ENCODE assay signal across 9 cellular contexts in genomic region chr9:35095175-35095574, GRCh38. TPM values are rescaled to one million over a fixed set of nuclear protein-coding genes. Genes with fewer than 3 reads are reported as not detected.
DNase-seq lines count a peak whose midpoint lies in the region; ATAC-seq and TF ChIP-seq lines count a peak whose summit lies in the region.
"Had no signal": no experiment of that assay in that cellular context is flagged by ENCODE, and none has a peak within 500 bp of the region (broad histone marks: within the 10 kb centered on the region; RNA-seq: fewer than 3 reads in every experiment).

No MANE protein-coding gene starts in this region.

- no peaks in the 10 kb centered on the region for H3K27me3 Mint-ChIP-seq in activated CD4-positive, alpha-beta T cell treated with anti-CD3 and anti-CD28 coated beads, Interleukin-2, amount 10 ng/mL, durations not matched to agents 24 days and 14 days
- no peaks in the 10 kb centered on the region for H3K27me3 Mint-ChIP-seq in progenitor cell of endocrine pancreas

- peak overlapping the region; percentile 91 for H3K4me3 Mint-ChIP-seq in activated CD4-positive, alpha-beta T cell treated with anti-CD3 and anti-CD28 coated beads, Interleukin-2, amount 10 ng/mL, durations not matched to agents 24 days and 14 days
- H3K4me3 Mint-ChIP-seq in progenitor cell of endocrine pancreas (ENCODE audit: low read depth): peak overlapping the region; percentile 90

- no peak for ATAC-seq in HG03520 (IDR thresholded peaks at IDR 0.05; ENCODE audit: unreplicated experiment)
- no peak for ATAC-seq in HG02938 (IDR thresholded peaks at IDR 0.05; ENCODE audit: unreplicated experiment)

- H3K9me2 ChIP-seq in OCI-LY7 (ENCODE audit: insufficient read depth, low read length): no peaks in the 10 kb centered on the region

- no peaks in the 10 kb centered on the region; the same call in 1 of the 2 replicates for H3K79me2 ChIP-seq in OCI-LY7 (ENCODE audit: insufficient read depth, low read depth, low read length)

- TF ChIP-seq CTCF in OCI-LY7 (conservative IDR thresholded peaks at IDR 0.05; ENCODE audit: low read length) (no peak), progenitor cell of endocrine pancreas (IDR thresholded peaks at IDR 0.05; ENCODE audit: unreplicated experiment) (no peak)

- CTCF ChIA-PET in OCI-LY7 (lab: Charles Lee; ENCODE audit: unreplicated experiment): no interaction called here

- no TSS peak for BruUV-seq in OCI-LY7 (replicated peaks; lab: Mats Ljungman, UMichigan)

- H3K36me3 ChIP-seq in OCI-LY7 (ENCODE audit: insufficient read depth, low read length): peaks cover 49% of the 10 kb centered on the region
- peaks cover 11 to 49% of the 10 kb centered on the region in 2 donors for H3K36me3 ChIP-seq in duodenal mucosa (ENCODE audit: control insufficient read depth in 1 of 2, insufficient read depth in 2 of 2, low read length in 2 of 2)

- no peaks in the 10 kb centered on the region for H3K9me3 Mint-ChIP-seq in activated CD4-positive, alpha-beta T cell treated with anti-CD3 and anti-CD28 coated beads, Interleukin-2, amount 10 ng/mL, durations not matched to agents 24 days and 14 days
- H3K9me3 Mint-ChIP-seq in progenitor cell of endocrine pancreas (ENCODE audit: low read depth): no peaks in the 10 kb centered on the region

- peak overlapping the region; percentile 71 for H3K4me2 ChIP-seq in OCI-LY7 (ENCODE audit: low read length)

- H3K27me3 ChIP-seq in duodenal mucosa (ENCODE audit: control insufficient read depth in 1 of 2, insufficient read depth in 2 of 2, low read length in 2 of 2): no peaks in the 10 kb centered on the region

- DNase-seq in activated CD4-positive, alpha-beta T cell treated with anti-CD3 and anti-CD28 coated beads, Interleukin-2, amount 10 ng/mL, durations not matched to agents 24 days and 14 days: no peak
- no peak for DNase-seq in activated CD4-positive, alpha-beta T cell treated with anti-CD3 and anti-CD28 coated beads for 4 hours
- DNase-seq in OCI-LY7 (ENCODE audit: low spot score) (no peak), progenitor cell of endocrine pancreas (ENCODE audit: low spot score, unreplicated experiment) (no peak)
- no peak for DNase-seq in activated CD8-positive, alpha-beta memory T cell treated with anti-CD3 and anti-CD28 coated beads, Interleukin-2, amount 50 U/mL, for 4 hours
- DNase-seq: SHP77 treated with DMSO at 0.1 percent for 48 hours had no signal

- peak overlapping the region; percentile 95 for H3K27ac Mint-ChIP-seq in activated CD4-positive, alpha-beta T cell treated with anti-CD3 and anti-CD28 coated beads, Interleukin-2, amount 10 ng/mL, durations not matched to agents 24 days and 14 days
- peak overlapping the region; percentile 85 for H3K27ac Mint-ChIP-seq in progenitor cell of endocrine pancreas

- intact Hi-C loops in activated CD4-positive, alpha-beta T cell treated with anti-CD3 and anti-CD28 coated beads, Interleukin-2, amount 10 ng/mL, durations not matched to agents 24 days and 14 days (cut with micrococcal nuclease): loop anchor here (5.0 kb wide), 1 partner anchor 507 kb away; no protein-coding TSS in a partner anchor
- intact Hi-C loops in OCI-LY7 (cut with micrococcal nuclease; ENCODE audit: unreplicated experiment): no loop called here

- H3K9me3 ChIP-seq in OCI-LY7 (ENCODE audit: low read length) (no peaks in the 10 kb centered on the region), duodenal mucosa (ENCODE audit: control insufficient read depth in 1 of 2, low read length in 2 of 2) (no peaks in the 10 kb centered on the region)

- H3K4me1 Mint-ChIP-seq in activated CD4-positive, alpha-beta T cell treated with anti-CD3 and anti-CD28 coated beads, Interleukin-2, amount 10 ng/mL, durations not matched to agents 24 days and 14 days: peaks cover 20% of the 10 kb centered on the region
- peaks cover 9% of the 10 kb centered on the region for H3K4me1 Mint-ChIP-seq in progenitor cell of endocrine pancreas (ENCODE audit: low read depth)

- no peaks in the 10 kb centered on the region for H4K20me1 ChIP-seq in OCI-LY7 (ENCODE audit: insufficient read depth, low read length)

- H3K9ac ChIP-seq in duodenal mucosa (ENCODE audit: low read depth in 1 of 2, low read length in 2 of 2): peak overlapping the region in 1 of 2 donors; percentile 95

- H3K4me1 ChIP-seq in OCI-LY7 (ENCODE audit: insufficient read depth, low read length, poor library complexity, severe bottlenecking) (peaks cover 16% of the 10 kb centered on the region), duodenal mucosa (ENCODE audit: control insufficient read depth in 1 of 2, insufficient read depth in 2 of 2, low read length in 2 of 2) (peaks cover 11 to 12% of the 10 kb centered on the region in 2 donors)

- H3K36me3 Mint-ChIP-seq in activated CD4-positive, alpha-beta T cell treated with anti-CD3 and anti-CD28 coated beads, Interleukin-2, amount 10 ng/mL, durations not matched to agents 24 days and 14 days (ENCODE audit: low read depth): peaks cover 42% of the 10 kb centered on the region
- peaks cover 12% of the 10 kb centered on the region for H3K36me3 Mint-ChIP-seq in progenitor cell of endocrine pancreas (ENCODE audit: insufficient read depth)

- H2AFZ ChIP-seq in OCI-LY7 (ENCODE audit: low read length): no peak overlapping the region

- peak overlapping the region; percentile 79 for H3K4me3 ChIP-seq in OCI-LY7 (ENCODE audit: low read depth, low read length, poor library complexity, severe bottlenecking)
- peak overlapping the region; percentile 85 to 95 for H3K4me3 ChIP-seq in duodenal mucosa (ENCODE audit: low read depth in 1 of 2, low read length in 2 of 2)

- POLR2A ChIA-PET in OCI-LY7 (lab: Charles Lee): interaction anchor here (5.7 kb wide), 1 partner anchor 16 kb away, joined by 32 read pairs; the partner anchor contains the start of gene FANCG

- H3K27ac ChIP-seq in OCI-LY7 (ENCODE audit: low read depth, low read length, poor library complexity, severe bottlenecking): peak overlapping the region; percentile 80
- no peak overlapping the region for H3K27ac ChIP-seq in duodenal mucosa (ENCODE audit: low read depth, low read length)

RNA-seq across cellular contexts. Expression of gene PIGO, which starts 1.2 kb away (rescaled TPM):
- 32.5 and 37.2 TPM in 2 replicates for total RNA-seq in activated CD4-positive, alpha-beta T cell treated with anti-CD3 and anti-CD28 coated beads, Interleukin-2, amount 10 ng/mL, durations not matched to agents 24 days and 14 days
- 12.7 and 16.0 TPM in 2 replicates for total RNA-seq in OCI-LY7 (2014; rRNA removed; shearing (Covaris generic))
- total RNA-seq in OCI-LY7 (2022) (27.5 and 27.9 TPM in 2 replicates), progenitor cell of endocrine pancreas (27.3 and 31.5 TPM in 2 replicates)

RNA-seq across cellular contexts. Expression of gene STOML2, which starts 7.8 kb away (rescaled TPM):
- 258 and 262 TPM in 2 replicates for total RNA-seq in activated CD4-positive, alpha-beta T cell treated with anti-CD3 and anti-CD28 coated beads, Interleukin-2, amount 10 ng/mL, durations not matched to agents 24 days and 14 days
- total RNA-seq in OCI-LY7 (2014; rRNA removed; shearing (Covaris generic)): 152 and 158 TPM in 2 replicates
- total RNA-seq in OCI-LY7 (2022) (139 and 155 TPM in 2 replicates), progenitor cell of endocrine pancreas (120 and 121 TPM in 2 replicates)

RNA-seq across cellular contexts. Expression of gene FANCG, which starts 15.4 kb away (rescaled TPM):
- total RNA-seq in activated CD4-positive, alpha-beta T cell treated with anti-CD3 and anti-CD28 coated beads, Interleukin-2, amount 10 ng/mL, durations not matched to agents 24 days and 14 days: 114 and 122 TPM in 2 replicates
- 85.1 and 86.5 TPM in 2 replicates for total RNA-seq in OCI-LY7 (2014; rRNA removed; shearing (Covaris generic))
- 121 and 145 TPM in 2 replicates for total RNA-seq in OCI-LY7 (2022)
- total RNA-seq in progenitor cell of endocrine pancreas: 64.7 and 68.7 TPM in 2 replicates

RNA-seq across cellular contexts. Expression of gene ATOSB, which starts 20.5 kb away (rescaled TPM):
- 3.7 and 4.7 TPM in 2 replicates for total RNA-seq in activated CD4-positive, alpha-beta T cell treated with anti-CD3 and anti-CD28 coated beads, Interleukin-2, amount 10 ng/mL, durations not matched to agents 24 days and 14 days
- total RNA-seq in OCI-LY7 (2014; rRNA removed; shearing (Covaris generic)): 1.4 and 1.5 TPM in 2 replicates
- total RNA-seq in OCI-LY7 (2022) (4.7 and 6.1 TPM in 2 replicates), progenitor cell of endocrine pancreas (17.7 and 19.4 TPM in 2 replicates)

RNA-seq across cellular contexts. Expression of gene VCP, which starts 22.8 kb away (rescaled TPM):
- total RNA-seq in activated CD4-positive, alpha-beta T cell treated with anti-CD3 and anti-CD28 coated beads, Interleukin-2, amount 10 ng/mL, durations not matched to agents 24 days and 14 days: 335 and 343 TPM in 2 replicates
- total RNA-seq in OCI-LY7 (2014; rRNA removed; shearing (Covaris generic)): 158 and 187 TPM in 2 replicates
- total RNA-seq in OCI-LY7 (2022): 200 and 212 TPM in 2 replicates
- total RNA-seq in progenitor cell of endocrine pancreas: 320 and 326 TPM in 2 replicates
